In genomic region chr17:39197380-39198185, GRCh38 we compare ENCODE assay signal across 8 cellular contexts. TPM values are rescaled to one million over a fixed set of nuclear protein-coding genes. Genes with fewer than 3 reads are reported as not detected.
DNase-seq lines count a peak whose midpoint lies in the region; ATAC-seq and TF ChIP-seq lines count a peak whose summit lies in the region.

CACNB1 (minus strand) TSS chr17:39197669; CDS start chr17:39197495, 174 bp downstream.

- intact Hi-C loops in MCF 10A (cut with micrococcal nuclease), result loop anchor here (5.0 kb wide), 1 partner anchor 35 kb away; no protein-coding TSS in a partner anchor

- POLR2A ChIA-PET in MCF 10A (lab: Yijun Ruan, JAX), result no interaction called here

- H3K4me1 ChIP-seq in iPS-20b (ENCODE audit: insufficient read depth, low read length) (peaks cover 16% of the 10 kb centered on the region; the same call in 1 of the 2 replicates), skeletal muscle tissue (ENCODE audit: control insufficient read depth in 3 of 3, insufficient read depth in 3 of 3, low read length in 3 of 3) (peaks cover 62 to 70% (median 62%) of the 10 kb centered on the region in 3 donors)

- peaks cover 33% of the 10 kb centered on the region for H3K36me3 Mint-ChIP-seq in MCF 10A (ENCODE audit: insufficient read depth, unreplicated experiment)

- peak; percentile 80 to 85 for DNase-seq in NCI-H2081 (lab: John Stamatoyannopoulos, UW)
- DNase-seq in NCI-H2081 treated with DMSO at 0.1 percent for 48 hours (lab: John Stamatoyannopoulos, UW), result no peak
- peak; percentile 58 for DNase-seq in NCI-H2107 (lab: John Stamatoyannopoulos, UW)
- DNase-seq in MCF 10A (ENCODE audit: unreplicated experiment), result peak; percentile 66

- no peak within 1 kb of the TSS for H3K27ac Mint-ChIP-seq in MCF 10A (ENCODE audit: low read depth, unreplicated experiment)

- peak within 1 kb of the TSS; percentile 73 for H3K4me3 Mint-ChIP-seq in MCF 10A (ENCODE audit: unreplicated experiment)

- H3K27ac ChIP-seq in VCaP (peak within 1 kb of the TSS; percentile 99), iPS-20b (ENCODE audit: low read length) (peak within 1 kb of the TSS; percentile 80), skeletal muscle tissue (ENCODE audit: low read depth, low read length) (peak within 1 kb of the TSS; percentile 99)

- ATAC-seq in GM18858 (IDR thresholded peaks at IDR 0.05; ENCODE audit: unreplicated experiment), result no peak

- no TSS peak for BruUV-seq in MCF 10A (replicated peaks; lab: Mats Ljungman, UMichigan)

- peak within 1 kb of the TSS; percentile 79; the same call in 1 of the 2 replicates for H3K9ac ChIP-seq in iPS-20b (ENCODE audit: low read depth, low read length)
- H3K9ac ChIP-seq in skeletal muscle tissue (ENCODE audit: low read depth in 1 of 3, low read length in 3 of 3), result peak within 1 kb of the TSS; percentile 74 to 89 (median 88)

- peaks cover 37% of the 10 kb centered on the region for H3K36me3 ChIP-seq in iPS-20b (ENCODE audit: insufficient read depth, low read depth, low read length)
- H3K36me3 ChIP-seq in skeletal muscle tissue (ENCODE audit: control insufficient read depth in 3 of 3, insufficient read depth in 3 of 3, low read length in 3 of 3), result peaks cover 16 to 20% (median 16%) of the 10 kb centered on the region in 3 donors

- CTCF ChIA-PET in MCF 10A (lab: Yijun Ruan, JAX), result interaction anchor here (0.8 kb wide), 1 partner anchor 35 kb away, joined by 3 read pairs; no protein-coding TSS in a partner anchor

- H3K4me1 Mint-ChIP-seq in MCF 10A (ENCODE audit: insufficient read depth, unreplicated experiment), result peaks cover 18% of the 10 kb centered on the region

- H3K27me3 Mint-ChIP-seq in MCF 10A (ENCODE audit: insufficient read depth, unreplicated experiment), result no peaks in the 10 kb centered on the region

- H3K27me3 ChIP-seq in iPS-20b (ENCODE audit: insufficient read depth, low read length) (no peaks in the 10 kb centered on the region), skeletal muscle tissue (ENCODE audit: control insufficient read depth in 3 of 3, insufficient read depth in 3 of 3, low read length in 3 of 3) (no peaks in the 10 kb centered on the region)

- no peak for TF ChIP-seq CTCF in VCaP (conservative IDR thresholded peaks at IDR 0.05)
- TF ChIP-seq CTCF in MCF 10A (IDR thresholded peaks at IDR 0.05; ENCODE audit: unreplicated experiment), result no peak

- no peaks in the 10 kb centered on the region for H3K9me3 Mint-ChIP-seq in MCF 10A (ENCODE audit: unreplicated experiment)

- no peaks in the 10 kb centered on the region for H3K9me3 ChIP-seq in iPS-20b (ENCODE audit: insufficient read depth, low read depth, low read length)
- no peaks in the 10 kb centered on the region for H3K9me3 ChIP-seq in skeletal muscle tissue (ENCODE audit: control insufficient read depth in 3 of 3, low read length in 3 of 3)

- peak within 1 kb of the TSS; percentile 85 for H3K4me3 ChIP-seq in iPS-20b (ENCODE audit: low read length)
- peak within 1 kb of the TSS; percentile 69 to 77 (median 72) for H3K4me3 ChIP-seq in skeletal muscle tissue (ENCODE audit: low read length in 3 of 3)

RNA-seq across cellular contexts. Expression of gene CACNB1, which starts in this region (rescaled TPM):
- total RNA-seq in MCF 10A (2022), result 6.6 and 7.7 TPM in 2 replicates
- 146 TPM for total RNA-seq in skeletal muscle tissue

Comparison
In these comparisons a context has a peak if more than half of its experiments do, and no peak if none do; other contexts are left out.
1. RNA of gene CACNB1 (total RNA-seq): 146 TPM in skeletal muscle tissue (single experiment); 6.6 to 7.7 TPM in MCF 10A; every median in the first group is over 10 times any median in the second.
2. Peak in every context shown above with its lines, with median percentiles within 50 percentile points of each other: H3K27ac ChIP-seq.